In the genomic region with DNA sequence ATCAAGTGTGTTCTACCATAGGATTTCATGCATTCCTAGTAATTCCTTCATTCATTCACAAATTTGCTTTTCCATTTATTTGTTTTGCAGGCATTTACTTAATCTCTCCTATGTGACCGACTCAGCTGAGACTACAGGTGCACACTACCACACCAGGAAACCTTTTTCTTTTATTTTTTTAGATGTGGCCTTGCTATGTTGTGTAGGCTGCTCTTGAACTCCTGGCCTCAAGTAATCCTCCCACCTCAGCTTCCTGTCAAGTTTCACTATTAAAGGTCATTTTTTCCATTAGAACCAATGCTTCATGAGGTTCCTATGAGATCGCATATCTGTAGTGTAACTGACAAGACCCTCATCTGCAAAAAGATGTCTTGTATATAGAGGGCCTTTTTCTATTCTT, we compare ENCODE assay signal across 18 cellular contexts.
"Had no signal": no experiment of that assay in that cellular context is flagged by ENCODE, and none has a peak within 500 bp of the region (broad histone marks: within the 10 kb centered on the region; RNA-seq: fewer than 3 reads in every experiment).

No MANE protein-coding gene starts in this region.

- H3K9me3 ChIP-seq: sigmoid colon, thoracic aorta had no signal

- H3K27me3 Mint-ChIP-seq: central memory CD8-positive, alpha-beta T cell; stimulated activated memory B cell treated with anti-CD40 and anti-IgM and Interleukin-4, amounts not matched to agents 10 μg/mL and 1 μg/mL and 100 μg/mL, for 72 hours had no signal

- ATAC-seq: esophagus mucosa; left lobe of liver; natural killer cell; stimulated activated memory B cell treated with anti-CD40 and anti-IgM and Interleukin-4, amounts not matched to agents 10 μg/mL and 1 μg/mL and 100 μg/mL, for 72 hours; WTC11 had no signal

- H3K27ac Mint-ChIP-seq: activated naive CD4-positive, alpha-beta T cell treated with anti-CD3 and anti-CD28 coated beads for 36 hours; activated T-helper 2 cell treated with anti-CD3 and anti-CD28 coated beads, Interferon-gamma antibody, Interleukin-2, Interleukin-4, amounts not matched to agents 10 μg/mL and 5 μg/mL and 100 μg/mL, durations not matched to agents 14 hours and 24 hours and 36 hours; natural killer cell; stimulated activated memory B cell treated with anti-CD40 and anti-IgM and Interleukin-4, amounts not matched to agents 10 μg/mL and 1 μg/mL and 100 μg/mL, for 72 hours; type B pancreatic cell; WTC11 had no signal

- H3K4me3 Mint-ChIP-seq: activated naive CD4-positive, alpha-beta T cell treated with anti-CD3 and anti-CD28 coated beads for 36 hours; central memory CD8-positive, alpha-beta T cell; natural killer cell; stimulated activated memory B cell treated with anti-CD40 and anti-IgM and Interleukin-4, amounts not matched to agents 10 μg/mL and 1 μg/mL and 100 μg/mL, for 72 hours; type B pancreatic cell; WTC11 had no signal

- H3K36me3 Mint-ChIP-seq: natural killer cell; stimulated activated memory B cell treated with anti-CD40 and anti-IgM and Interleukin-4, amounts not matched to agents 10 μg/mL and 1 μg/mL and 100 μg/mL, for 72 hours; type B pancreatic cell; WTC11 had no signal

- DNase-seq: activated CD4-positive, alpha-beta T cell treated with anti-CD3 and anti-CD28 coated beads, Interleukin-2, amount 50 U/mL, for 4 hours; activated naive CD4-positive, alpha-beta T cell treated with anti-CD3 and anti-CD28 coated beads for 36 hours; activated T-cell treated with anti-CD3 and anti-CD28 coated beads, Interleukin-2, amount 50 U/mL, for 1 hour; effector memory CD4-positive, alpha-beta T cell; foreskin melanocyte; kidney; natural killer cell; sigmoid colon; stimulated activated CD4-positive, alpha-beta T cell treated with anti-CD3 and anti-CD28 coated beads, Interleukin-15, amount 100 ng/mL, for 24 hours; T1000 had no signal

- H3K4me1 Mint-ChIP-seq: stimulated activated memory B cell treated with anti-CD40 and anti-IgM and Interleukin-4, amounts not matched to agents 10 μg/mL and 1 μg/mL and 100 μg/mL, for 72 hours had no signal

- H3K9me3 Mint-ChIP-seq: activated naive CD4-positive, alpha-beta T cell treated with anti-CD3 and anti-CD28 coated beads for 36 hours; activated T-helper 2 cell treated with anti-CD3 and anti-CD28 coated beads, Interferon-gamma antibody, Interleukin-2, Interleukin-4, amounts not matched to agents 10 μg/mL and 5 μg/mL and 100 μg/mL, durations not matched to agents 14 hours and 24 hours and 36 hours; central memory CD8-positive, alpha-beta T cell; natural killer cell; type B pancreatic cell; WTC11 had no signal
